16 cellular contexts compared by ENCODE assay signal in the genomic region with DNA sequence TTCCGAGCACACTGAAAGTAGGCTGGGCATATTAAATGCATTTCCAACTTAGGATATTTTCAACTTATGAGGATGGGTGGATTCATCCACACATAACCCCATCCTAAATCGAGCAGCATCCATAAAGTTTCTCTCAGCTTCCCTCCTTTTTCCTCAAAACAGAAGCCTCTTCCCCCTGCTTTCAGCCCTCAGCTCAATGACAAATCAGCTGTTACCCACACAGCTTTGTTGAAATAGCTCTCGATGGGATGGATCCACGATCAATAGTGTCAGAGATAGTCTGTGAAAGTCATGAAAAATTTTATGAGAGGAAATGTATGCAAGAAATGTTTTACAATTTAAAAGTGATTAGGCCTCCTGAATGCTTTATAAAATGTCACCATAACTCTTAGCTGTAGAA. TPM values are rescaled to one million over a fixed set of nuclear protein-coding genes. Genes with fewer than 3 reads are reported as not detected.
DNase-seq lines count a peak whose midpoint lies in the region; ATAC-seq, FAIRE-seq and TF ChIP-seq lines count a peak whose summit lies in the region.
"Had no signal": no experiment of that assay in that cellular context is flagged by ENCODE, and none has a peak within 500 bp of the region (broad histone marks: within the 10 kb centered on the region; RNA-seq: fewer than 3 reads in every experiment).

No MANE protein-coding gene starts in this region.

- no peaks in the 10 kb centered on the region for H3K9me3 Mint-ChIP-seq in WTC11

- H3K4me1 Mint-ChIP-seq in WTC11, result peaks cover 23% of the 10 kb centered on the region

- DNase-seq in GM19239 (ENCODE audit: insufficient read length, low spot score) (no peak), WTC11 (ENCODE audit: low spot score) (no peak), RWPE1 (ENCODE audit: low spot score) (no peak), GM19240 (ENCODE audit: insufficient read length, low spot score) (no peak)
- DNase-seq: cortex of kidney, left ventricle myocardium superior, NCI-H2029 treated with DMSO at 0.1 percent for 48 hours, NCI-H526, RPMI8226, small intestine, stomach had no signal

- no peaks in the 10 kb centered on the region for H3K27me3 ChIP-seq in BLaER1 treated with 17β-estradiol and CSF1 and Interleukin-3, amounts not matched to agents 10 nM and 100 nM
- H3K27me3 ChIP-seq in iPS-20b (ENCODE audit: insufficient read depth, low read length), result no peaks in the 10 kb centered on the region
- H3K27me3 ChIP-seq: esophagus muscularis mucosa, neutrophil, stomach had no signal

- peaks cover 9 to 52% (median 37%) of the 10 kb centered on the region in 11 experiments; a peak in 21 of 22 replicates for H3K36me3 ChIP-seq in BLaER1 treated with 17β-estradiol and CSF1 and Interleukin-3, amounts not matched to agents 10 nM and 100 nM
- H3K36me3 ChIP-seq in iPS-20b (ENCODE audit: insufficient read depth, low read depth, low read length), result peaks cover 42% of the 10 kb centered on the region
- H3K36me3 ChIP-seq: neutrophil had no signal

- peak overlapping the region; percentile 90 to 99 (median 97); a peak in 21 of 22 replicates for H3K4me2 ChIP-seq in BLaER1 treated with 17β-estradiol and CSF1 and Interleukin-3, amounts not matched to agents 10 nM and 100 nM

- H3K27ac ChIP-seq in BLaER1 treated with 17β-estradiol and CSF1 and Interleukin-3, amounts not matched to agents 10 nM and 100 nM, result no peak overlapping the region
- no peak overlapping the region for H3K27ac ChIP-seq in iPS-20b (ENCODE audit: low read length)
- H3K27ac ChIP-seq in RWPE1, result no peak overlapping the region
- H3K27ac ChIP-seq: esophagus muscularis mucosa, neutrophil, stomach had no signal

- FAIRE-seq in GM19239 (lab: Jason Lieb, UNC), result peak; percentile 23
- FAIRE-seq: small intestine had no signal

- H3K9me3 ChIP-seq in BLaER1 treated with 17β-estradiol and CSF1 and Interleukin-3, amounts not matched to agents 10 nM and 100 nM (replicated peaks in 1 of 11), result no peaks in the 10 kb centered on the region
- H3K9me3 ChIP-seq in iPS-20b (ENCODE audit: insufficient read depth, low read depth, low read length), result no peaks in the 10 kb centered on the region
- H3K9me3 ChIP-seq: esophagus muscularis mucosa, neutrophil, stomach had no signal

- H3K4me3 ChIP-seq in BLaER1 treated with 17β-estradiol and CSF1 and Interleukin-3, amounts not matched to agents 10 nM and 100 nM, result peak overlapping the region in 7 of 10 experiments; percentile 90 to 100 (median 98); a peak in 10 of 20 replicates
- peak overlapping the region; percentile 100 for H3K4me3 ChIP-seq in iPS-20b (ENCODE audit: low read length)

- peak overlapping the region; percentile 61; the same call in 1 of the 2 replicates for H3K27ac Mint-ChIP-seq in WTC11

- CTCF ChIA-PET in WTC11 (lab: Charles Lee) (interaction anchor here (2.0 kb wide), 1 partner anchor 27 kb away, joined by 5 read pairs; the partner anchor contains the start of gene C1QBP), RWPE1 (lab: Yijun Ruan, JAX) (no interaction called here)

- peaks cover 37 to 59% (median 53%) of the 10 kb centered on the region in 10 experiments for H3K4me1 ChIP-seq in BLaER1 treated with 17β-estradiol and CSF1 and Interleukin-3, amounts not matched to agents 10 nM and 100 nM
- peaks cover 11% of the 10 kb centered on the region for H3K4me1 ChIP-seq in iPS-20b (ENCODE audit: insufficient read depth, low read length)

- no peaks in the 10 kb centered on the region for H3K27me3 Mint-ChIP-seq in WTC11 (ENCODE audit: low read depth)

- POLR2A ChIA-PET in WTC11 (lab: Charles Lee), result no interaction called here
- POLR2A ChIA-PET in RWPE1 (lab: Yijun Ruan, JAX; ENCODE audit: low non-redundant PET), result no interaction called here

- peaks cover 19% of the 10 kb centered on the region for H3K36me3 Mint-ChIP-seq in WTC11

- H4K20me1 ChIP-seq in BLaER1 treated with 17β-estradiol and CSF1 and Interleukin-3, amounts not matched to agents 10 nM and 100 nM, result peaks cover 0 to 72% (median 64%) of the 10 kb centered on the region in 11 experiments; a peak in 18 of 22 replicates

- peak overlapping the region in 10 of 11 experiments; percentile 78 to 96 (median 87); a peak in 17 of 22 replicates for H3K9ac ChIP-seq in BLaER1 treated with 17β-estradiol and CSF1 and Interleukin-3, amounts not matched to agents 10 nM and 100 nM
- H3K9ac ChIP-seq in iPS-20b (ENCODE audit: low read depth, low read length), result peak overlapping the region; percentile 99; the same call in 1 of the 2 replicates

- TF ChIP-seq CTCF in WTC11 (IDR thresholded peaks at IDR 0.05) (no peak), RWPE1 (conservative IDR thresholded peaks at IDR 0.05; ENCODE audit: low read depth) (no peak)

- peak overlapping the region; percentile 89 for H3K4me3 Mint-ChIP-seq in WTC11

- ATAC-seq in WTC11, result no peak
- ATAC-seq in HG03025 (IDR thresholded peaks at IDR 0.05; ENCODE audit: low FRiP score, unreplicated experiment), result no peak
- ATAC-seq: left ventricle myocardium superior had no signal

TF ChIP-seq in WTC11, 78 proteins besides CTCF, POLR2A, EP300 and RAD21 (continues in another document):
- TF ChIP-seq ZNF416 (CRISPR knock-in tag; IDR thresholded peaks at IDR 0.05), result no peak
- no peak for TF ChIP-seq ZNF423 (CRISPR knock-in tag; IDR thresholded peaks at IDR 0.05)
- no peak for TF ChIP-seq PRRX2 (CRISPR knock-in tag; IDR thresholded peaks at IDR 0.05)
- no peak for TF ChIP-seq TEAD4 (CRISPR knock-in tag; IDR thresholded peaks at IDR 0.05)
- TF ChIP-seq ATF1 (CRISPR knock-in tag; IDR thresholded peaks at IDR 0.05), result no peak
- no peak for TF ChIP-seq TEAD1 (CRISPR knock-in tag; IDR thresholded peaks at IDR 0.05)
- TF ChIP-seq, protein P1, sequence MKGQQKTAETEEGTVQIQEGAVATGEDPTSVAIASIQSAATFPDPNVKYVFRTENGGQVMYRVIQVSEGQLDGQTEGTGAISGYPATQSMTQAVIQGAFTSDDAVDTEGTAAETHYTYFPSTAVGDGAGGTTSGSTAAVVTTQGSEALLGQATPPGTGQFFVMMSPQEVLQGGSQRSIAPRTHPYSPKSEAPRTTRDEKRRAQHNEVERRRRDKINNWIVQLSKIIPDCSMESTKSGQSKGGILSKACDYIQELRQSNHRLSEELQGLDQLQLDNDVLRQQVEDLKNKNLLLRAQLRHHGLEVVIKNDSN (CRISPR knock-in tag; IDR thresholded peaks at IDR 0.05), result no peak
- TF ChIP-seq PREB (CRISPR knock-in tag; IDR thresholded peaks at IDR 0.05; ENCODE audit: borderline replicate concordance), result no peak
- no peak for TF ChIP-seq ZNF512 (CRISPR knock-in tag; IDR thresholded peaks at IDR 0.05; ENCODE audit: borderline replicate concordance)
- TF ChIP-seq ZNF396 (CRISPR knock-in tag; IDR thresholded peaks at IDR 0.05; ENCODE audit: borderline replicate concordance), result no peak
- TF ChIP-seq TCF7 (CRISPR knock-in tag; IDR thresholded peaks at IDR 0.05; ENCODE audit: low read depth), result no peak
- TF ChIP-seq SOX15 (CRISPR knock-in tag; IDR thresholded peaks at IDR 0.05), result no peak
- no peak for TF ChIP-seq FOXK1 (CRISPR knock-in tag; IDR thresholded peaks at IDR 0.05)
- TF ChIP-seq ZNF232 (CRISPR knock-in tag; IDR thresholded peaks at IDR 0.05), result no peak

RNA-seq across cellular contexts. Expression of gene DHX33, which starts 2.5 kb away (rescaled TPM):
- total RNA-seq in WTC11 (2021), result 46.1 to 56.3 TPM (median 47.9 TPM) in 3 replicates

RNA-seq across cellular contexts. Expression of gene DERL2, which starts 19.7 kb away (rescaled TPM):
- total RNA-seq in WTC11 (2021), result 39.1 to 47.1 TPM (median 39.4 TPM) in 3 replicates

RNA-seq across cellular contexts. Expression of gene MIS12, which starts 20.1 kb away (rescaled TPM):
- 22.6 to 25.5 TPM (median 24.8 TPM) in 3 replicates for total RNA-seq in WTC11 (2021)

RNA-seq across cellular contexts. Expression of gene C1QBP, which starts 27.3 kb away (rescaled TPM):
- 377 to 429 TPM (median 382 TPM) in 3 replicates for total RNA-seq in WTC11 (2021)

RNA-seq across cellular contexts. Expression of gene RPAIN, which starts 46.3 kb away (rescaled TPM):
- 67.8 to 69.9 TPM (median 68.4 TPM) in 3 replicates for total RNA-seq in WTC11 (2021)
